ENCODE assay signal across 2 cellular contexts in the genomic region with DNA sequence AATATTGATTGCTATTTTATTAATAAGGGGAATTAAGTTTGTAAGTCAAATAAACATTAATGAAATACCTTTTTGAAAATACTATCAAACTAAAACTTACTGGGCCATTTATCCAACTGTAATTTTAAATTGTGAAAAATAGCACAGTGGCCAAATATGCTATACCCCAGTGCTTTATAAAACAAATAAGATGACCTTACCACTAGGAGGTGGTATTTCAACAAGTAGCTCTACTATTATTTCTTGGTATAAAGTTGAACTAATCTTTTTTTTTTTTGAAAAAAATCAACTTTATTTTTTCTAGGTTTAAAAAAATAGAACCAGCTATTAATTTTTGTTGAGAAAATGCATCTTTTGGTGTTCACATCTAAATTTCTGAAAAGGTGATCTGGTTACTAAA.
TF ChIP-seq lines count a peak whose summit lies in the region.

No MANE protein-coding gene starts in this region.

TF ChIP-seq in SK-N-SH, 30 proteins besides CTCF, POLR2A, EP300 and RAD21 (continued from another document):
- TF ChIP-seq NRF1 (IDR thresholded peaks at IDR 0.05; ENCODE audit: low read depth, low read length) (no peak), GATA2 (CRISPR knock-in tag; IDR thresholded peaks at IDR 0.05) (no peak), JUND (IDR thresholded peaks at IDR 0.05) (no peak)

TF ChIP-seq in SK-N-SH treated with all-trans-retinoic acid at 6 μM for 48 hours, 23 proteins besides CTCF, POLR2A, EP300 and RAD21 (continued from another document):
- TF ChIP-seq, protein P1, sequence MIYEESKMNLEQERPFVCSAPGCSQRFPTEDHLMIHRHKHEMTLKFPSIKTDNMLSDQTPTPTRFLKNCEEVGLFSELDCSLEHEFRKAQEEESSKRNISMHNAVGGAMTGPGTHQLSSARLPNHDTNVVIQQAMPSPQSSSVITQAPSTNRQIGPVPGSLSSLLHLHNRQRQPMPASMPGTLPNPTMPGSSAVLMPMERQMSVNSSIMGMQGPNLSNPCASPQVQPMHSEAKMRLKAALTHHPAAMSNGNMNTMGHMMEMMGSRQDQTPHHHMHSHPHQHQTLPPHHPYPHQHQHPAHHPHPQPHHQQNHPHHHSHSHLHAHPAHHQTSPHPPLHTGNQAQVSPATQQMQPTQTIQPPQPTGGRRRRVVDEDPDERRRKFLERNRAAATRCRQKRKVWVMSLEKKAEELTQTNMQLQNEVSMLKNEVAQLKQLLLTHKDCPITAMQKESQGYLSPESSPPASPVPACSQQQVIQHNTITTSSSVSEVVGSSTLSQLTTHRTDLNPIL (CRISPR knock-in tag; IDR thresholded peaks at IDR 0.05; ENCODE audit: low read depth): no peak
- TF ChIP-seq ISL1 (CRISPR knock-in tag; IDR thresholded peaks at IDR 0.05) (no peak), TOX (CRISPR knock-in tag; IDR thresholded peaks at IDR 0.05; ENCODE audit: borderline replicate concordance) (no peak)
- TF ChIP-seq, protein P2, sequence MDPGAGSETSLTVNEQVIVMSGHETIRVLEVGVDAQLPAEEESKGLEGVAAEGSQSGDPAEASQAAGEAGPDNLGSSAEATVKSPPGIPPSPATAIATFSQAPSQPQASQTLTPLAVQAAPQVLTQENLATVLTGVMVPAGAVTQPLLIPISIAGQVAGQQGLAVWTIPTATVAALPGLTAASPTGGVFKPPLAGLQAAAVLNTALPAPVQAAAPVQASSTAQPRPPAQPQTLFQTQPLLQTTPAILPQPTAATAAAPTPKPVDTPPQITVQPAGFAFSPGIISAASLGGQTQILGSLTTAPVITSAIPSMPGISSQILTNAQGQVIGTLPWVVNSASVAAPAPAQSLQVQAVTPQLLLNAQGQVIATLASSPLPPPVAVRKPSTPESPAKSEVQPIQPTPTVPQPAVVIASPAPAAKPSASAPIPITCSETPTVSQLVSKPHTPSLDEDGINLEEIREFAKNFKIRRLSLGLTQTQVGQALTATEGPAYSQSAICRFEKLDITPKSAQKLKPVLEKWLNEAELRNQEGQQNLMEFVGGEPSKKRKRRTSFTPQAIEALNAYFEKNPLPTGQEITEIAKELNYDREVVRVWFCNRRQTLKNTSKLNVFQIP (CRISPR knock-in tag; IDR thresholded peaks at IDR 0.05; ENCODE audit: borderline replicate concordance, low read depth): no peak
